Comparison of ENCODE assay signal across 31 cellular contexts in the genomic region with DNA sequence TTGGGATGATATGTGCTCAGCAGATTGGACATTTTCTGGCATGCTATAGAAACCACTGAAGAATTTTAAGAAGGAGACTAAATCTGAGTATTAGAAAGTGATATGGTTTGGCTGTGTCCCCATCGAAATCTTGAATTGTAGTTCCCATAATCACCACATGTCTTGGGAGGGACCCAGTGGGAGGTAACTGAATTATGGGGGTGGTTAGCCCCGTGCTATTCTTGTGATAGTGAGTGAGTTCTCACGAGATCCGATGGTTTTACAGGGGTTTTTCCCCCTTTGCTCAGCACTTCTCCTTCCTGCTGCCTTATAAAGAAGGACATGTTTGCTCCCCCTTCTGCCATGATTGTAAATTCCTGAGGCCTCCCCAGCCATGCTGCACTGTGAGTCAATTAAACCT.
DNase-seq lines count a peak whose midpoint lies in the region; ATAC-seq, FAIRE-seq and TF ChIP-seq lines count a peak whose summit lies in the region.
"Had no signal": no experiment of that assay in that cellular context is flagged by ENCODE, and none has a peak within 500 bp of the region (broad histone marks: within the 10 kb centered on the region; RNA-seq: fewer than 3 reads in every experiment).

No MANE protein-coding gene starts in this region.

- TF ChIP-seq RAD21 in HepG2 (CRISPR knock-in tag; IDR thresholded peaks at IDR 0.05): no peak

- TF ChIP-seq POLR2A in HepG2 (IDR thresholded peaks at IDR 0.05; ENCODE audit: insufficient read depth in 1 of 2, low read depth in 2 of 2, low read length in 2 of 2) (no peak), right lobe of liver (IDR thresholded peaks at IDR 0.05) (no peak)

- no peak for TF ChIP-seq EP300 in HepG2 (IDR thresholded peaks at IDR 0.05; ENCODE audit: low read depth in 2 of 2, low read length in 2 of 2)
- no peak for TF ChIP-seq EP300 in HepG2 (CRISPR knock-in tag; IDR thresholded peaks at IDR 0.05; ENCODE audit: borderline replicate concordance)

- WGBS in HepG2 (ENCODE audit: low lambda C conversion rate): 9% methylated on average over 4 of the region's 4 CpGs
- WGBS in right lobe of liver (ENCODE audit: insufficient coverage, low coverage, low lambda C conversion rate, missing lambda C conversion rate): 66% methylated on average over 4 of the region's 4 CpGs

- TF ChIP-seq CTCF in HepG2 (CRISPR knock-in tag; IDR thresholded peaks at IDR 0.05) (no peak), right lobe of liver (IDR thresholded peaks at IDR 0.05) (no peak), choroid plexus epithelial cell (conservative IDR thresholded peaks at IDR 0.05; ENCODE audit: low read depth, low read length) (peak; percentile 11)

- H3K4me3 ChIP-seq in HepG2 (replicated peaks in 1 of 3; ENCODE audit: insufficient read depth in 1 of 3, low read depth in 2 of 3, low read length in 3 of 3) (no peak overlapping the region), right lobe of liver (no peak overlapping the region), Karpas-422 (ENCODE audit: low read length) (no peak overlapping the region), choroid plexus epithelial cell (ENCODE audit: low read depth, low read length) (no peak overlapping the region)
- H3K4me3 ChIP-seq: A549, K562, MG63, Peyer's patch, upper lobe of right lung had no signal

- intact Hi-C loops in HepG2 (cut with micrococcal nuclease; ENCODE audit: unreplicated experiment) (loop anchor here (10.0 kb wide), 1 partner anchor 1796 kb away; no protein-coding TSS in a partner anchor), right lobe of liver (cut with DNase I) (no loop called here)

- CTCF ChIA-PET in HepG2 (lab: Yijun Ruan, JAX; ENCODE audit: low intra/inter-chr PET ratio, low total read pairs): no interaction called here

- no TSS peak for BruUV-seq in HepG2 (replicated peaks; lab: Mats Ljungman, UMichigan)

- ATAC-seq in HepG2: peak; percentile 57; the same call in 1 of the 3 replicates
- ATAC-seq in right lobe of liver: no peak
- no peak for ATAC-seq in GM18502 (IDR thresholded peaks at IDR 0.05; ENCODE audit: poor library complexity, unreplicated experiment)
- ATAC-seq: activated CD4-positive, alpha-beta T cell treated with anti-CD3 and anti-CD28 coated beads for 36 hours; activated CD8-positive, alpha-beta T cell treated with anti-CD3 and anti-CD28 coated beads for 36 hours; activated T-helper 17 cell treated with anti-CD3 and anti-CD28 coated beads, Interleukin-2, amount 50 U/mL, for 72 hours; K562; sciatic nerve; stimulated activated memory B cell treated with anti-CD40 and anti-IgM and Interleukin-4, amounts not matched to agents 10 μg/mL and 1 μg/mL and 100 μg/mL, for 72 hours; upper lobe of right lung had no signal

- H3K27me3 ChIP-seq in HepG2 (ENCODE audit: control insufficient read depth in 1 of 2, insufficient read depth in 2 of 2, low read length in 2 of 2) (no peaks in the 10 kb centered on the region), right lobe of liver (no peaks in the 10 kb centered on the region), Karpas-422 (ENCODE audit: low read length) (no peaks in the 10 kb centered on the region)
- H3K27me3 ChIP-seq: MG63, Peyer's patch, upper lobe of right lung had no signal

- H4K20me1 ChIP-seq in HepG2 (ENCODE audit: insufficient read depth, low read length) (no peaks in the 10 kb centered on the region), Karpas-422 (ENCODE audit: insufficient read depth, low read depth, low read length) (no peaks in the 10 kb centered on the region)

- H3K9me3 ChIP-seq in HepG2 (ENCODE audit: low read length) (no peaks in the 10 kb centered on the region), right lobe of liver (no peaks in the 10 kb centered on the region), Karpas-422 (ENCODE audit: low read length) (no peaks in the 10 kb centered on the region)
- H3K9me3 ChIP-seq: A549, MG63, neutrophil, Peyer's patch, upper lobe of right lung had no signal

- no peak for FAIRE-seq in HepG2 (lab: Jason Lieb, UNC)
- FAIRE-seq: A549, frontal cortex, HTR-8/SVneo, K562 had no signal

- H3K9ac ChIP-seq in HepG2 (ENCODE audit: insufficient read depth, low read depth, low read length) (no peak overlapping the region), Karpas-422 (ENCODE audit: low read length) (no peak overlapping the region)

- no peak overlapping the region for H2AFZ ChIP-seq in HepG2 (ENCODE audit: low read length)
- H2AFZ ChIP-seq in Karpas-422 (ENCODE audit: low read length): no peak overlapping the region

- H3K4me2 ChIP-seq in HepG2 (ENCODE audit: low read depth, low read length) (no peak overlapping the region), Karpas-422 (ENCODE audit: low read depth, low read length, poor library complexity, severe bottlenecking) (no peak overlapping the region)
- H3K4me2 ChIP-seq: A549 had no signal

- H3K79me2 ChIP-seq in HepG2 (ENCODE audit: insufficient read depth, low read length) (no peaks in the 10 kb centered on the region), Karpas-422 (ENCODE audit: low read length) (no peaks in the 10 kb centered on the region)

- in situ Hi-C loops in HepG2 (cut with HindIII; ENCODE audit: extremely low pct_ligation_motif_present, low pct_unique_long_range_greater_than_20kb): loop anchor here (5.0 kb wide), 1 partner anchor 1328 kb away; a partner anchor contains a TSS

- H3K27ac ChIP-seq in HepG2 (ENCODE audit: extremely low read length, insufficient read depth, low read length): no peak overlapping the region
- H3K27ac ChIP-seq in right lobe of liver: no peak overlapping the region
- no peak overlapping the region for H3K27ac ChIP-seq in Karpas-422 (ENCODE audit: low read length)
- H3K27ac ChIP-seq: A549, neutrophil, Peyer's patch, upper lobe of right lung had no signal

- H3K36me3 ChIP-seq in HepG2 (replicated peaks in 1 of 2; ENCODE audit: control insufficient read depth in 1 of 2, insufficient read depth in 2 of 2, low read length in 2 of 2): no peaks in the 10 kb centered on the region
- no peaks in the 10 kb centered on the region for H3K36me3 ChIP-seq in right lobe of liver
- H3K36me3 ChIP-seq in Karpas-422 (ENCODE audit: insufficient read depth, low read length): no peaks in the 10 kb centered on the region
- H3K36me3 ChIP-seq: MG63, neutrophil, Peyer's patch, upper lobe of right lung had no signal

- DNase-seq in HepG2 (ENCODE audit: low spot score) (no peak), right lobe of liver (no peak), Karpas-422 (peak; percentile 44), choroid plexus epithelial cell (ENCODE audit: low read depth) (no peak), NCI-H1436 treated with DMSO at 0.1 percent for 48 hours (lab: John Stamatoyannopoulos, UW) (no peak)
- DNase-seq in stimulated activated CD8-positive, alpha-beta memory T cell treated with anti-CD3 and anti-CD28 coated beads, Interleukin-4, amount 100 ng/mL, for 48 hours: no peak
- no peak for DNase-seq in activated T-cell treated with anti-CD3 and anti-CD28 coated beads, Interleukin-2, amount 50 U/mL, for 1 hour
- DNase-seq: activated CD4-positive, alpha-beta T cell treated with anti-CD3 and anti-CD28 coated beads for 36 hours; activated CD8-positive, alpha-beta memory T cell treated with anti-CD3 and anti-CD28 coated beads, Interleukin-2, amount 50 U/mL, for 48 hours; activated CD8-positive, alpha-beta T cell treated with anti-CD3 and anti-CD28 coated beads for 36 hours; activated naive CD4-positive, alpha-beta T cell treated with anti-CD3 and anti-CD28 coated beads, Interleukin-2, amount 50 U/mL, for 16 hours; DND-41; H7; MG63; NCI-H1417; NCI-H2081 treated with DMSO at 0.1 percent for 48 hours; NCI-H2227 treated with DMSO at 0.1 percent for 48 hours; NCI-H526; Peyer's patch; SHP77 treated with DMSO at 0.1 percent for 48 hours; substantia nigra; upper lobe of right lung had no signal

- H3K4me1 ChIP-seq in HepG2 (ENCODE audit: insufficient read depth, low read length): no peaks in the 10 kb centered on the region
- no peaks in the 10 kb centered on the region for H3K4me1 ChIP-seq in right lobe of liver
- H3K4me1 ChIP-seq in Karpas-422 (ENCODE audit: low read length): no peaks in the 10 kb centered on the region
- H3K4me1 ChIP-seq: A549, Peyer's patch, upper lobe of right lung had no signal

- H3K9me2 ChIP-seq in Karpas-422 (replicated peaks; ENCODE audit: insufficient read depth, low read length): no peaks in the 10 kb centered on the region

- POLR2A ChIA-PET in HepG2 (lab: Yijun Ruan, JAX): no interaction called here

TF ChIP-seq in HepG2, 621 proteins besides CTCF, POLR2A, EP300 and RAD21:
- no peak for TF ChIP-seq RBM39 (IDR thresholded peaks at IDR 0.05; ENCODE audit: low read depth, low read length, poor library complexity, severe bottlenecking)
- no peak for TF ChIP-seq ZMYM3 (CRISPR knock-in tag; IDR thresholded peaks at IDR 0.05)
- TF ChIP-seq ZNF451 (CRISPR knock-in tag; IDR thresholded peaks at IDR 0.05): no peak
- TF ChIP-seq NR2C2 (CRISPR knock-in tag; IDR thresholded peaks at IDR 0.05; ENCODE audit: borderline replicate concordance): no peak
- TF ChIP-seq TBX2 (CRISPR knock-in tag; IDR thresholded peaks at IDR 0.05; ENCODE audit: borderline replicate concordance): no peak
- TF ChIP-seq, protein P1, sequence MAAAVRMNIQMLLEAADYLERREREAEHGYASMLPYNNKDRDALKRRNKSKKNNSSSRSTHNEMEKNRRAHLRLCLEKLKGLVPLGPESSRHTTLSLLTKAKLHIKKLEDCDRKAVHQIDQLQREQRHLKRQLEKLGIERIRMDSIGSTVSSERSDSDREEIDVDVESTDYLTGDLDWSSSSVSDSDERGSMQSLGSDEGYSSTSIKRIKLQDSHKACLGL (CRISPR knock-in tag; IDR thresholded peaks at IDR 0.05): no peak
- no peak for TF ChIP-seq ZNF720 (CRISPR knock-in tag; IDR thresholded peaks at IDR 0.05)
- no peak for TF ChIP-seq ZNF780A (CRISPR knock-in tag; IDR thresholded peaks at IDR 0.05)
